29 cellular contexts compared by ENCODE assay signal in genomic region chr7:19066109-19066508, GRCh38. TPM values are rescaled to one million over a fixed set of nuclear protein-coding genes. Genes with fewer than 3 reads are reported as not detected.
DNase-seq lines count a peak whose midpoint lies in the region; ATAC-seq, FAIRE-seq and TF ChIP-seq lines count a peak whose summit lies in the region.
"Had no signal": no experiment of that assay in that cellular context is flagged by ENCODE, and none has a peak within 500 bp of the region (broad histone marks: within the 10 kb centered on the region; RNA-seq: fewer than 3 reads in every experiment).

No MANE protein-coding gene starts in this region.

- H3K36me3 ChIP-seq in adipocyte (ENCODE audit: control insufficient read depth, insufficient read depth, low read length, severe bottlenecking) (no peaks in the 10 kb centered on the region), esophagus squamous epithelium (no peaks in the 10 kb centered on the region)

- FAIRE-seq in A204.1 (lab: Jason Lieb, UNC): peak; percentile 66
- FAIRE-seq: GM19239, K562 had no signal

- no peak for ATAC-seq in GM21447 (IDR thresholded peaks at IDR 0.05; ENCODE audit: unreplicated experiment)
- no peak for ATAC-seq in HG02981 (IDR thresholded peaks at IDR 0.05; ENCODE audit: unreplicated experiment)
- ATAC-seq: GM23338, K562, Panc1 had no signal

- H3K4me1 Mint-ChIP-seq in HFFc6 (ENCODE audit: low read depth): peaks cover 21% of the 10 kb centered on the region
- H3K4me1 Mint-ChIP-seq: CD8-positive, alpha-beta memory T cell had no signal

- no peak overlapping the region for H3K27ac ChIP-seq in esophagus squamous epithelium
- H3K27ac ChIP-seq: 22Rv1, C4-2B had no signal

- no peaks in the 10 kb centered on the region for H3K9me3 Mint-ChIP-seq in HFFc6
- H3K9me3 Mint-ChIP-seq: GM23338 had no signal

- H3K36me3 Mint-ChIP-seq in HFFc6 (ENCODE audit: low read depth): no peaks in the 10 kb centered on the region
- H3K36me3 Mint-ChIP-seq: CD8-positive, alpha-beta memory T cell had no signal

- 31 to 49% methylated on average over 2 of the region's 2 CpGs for WGBS in esophagus squamous epithelium, 2 donors

- H3K9me3 ChIP-seq in adipocyte (ENCODE audit: control insufficient read depth, low read length) (no peaks in the 10 kb centered on the region), esophagus squamous epithelium (no peaks in the 10 kb centered on the region)

- H3K27me3 Mint-ChIP-seq in HFFc6 (ENCODE audit: insufficient read depth): no peaks in the 10 kb centered on the region
- H3K27me3 Mint-ChIP-seq: CD8-positive, alpha-beta memory T cell had no signal

- no peak overlapping the region for H3K4me3 Mint-ChIP-seq in HFFc6
- H3K4me3 Mint-ChIP-seq: CD8-positive, alpha-beta memory T cell; GM23338 had no signal

- no peaks in the 10 kb centered on the region for H3K27me3 ChIP-seq in adipocyte (replicated peaks; ENCODE audit: control insufficient read depth, insufficient read depth, low read length)
- no peaks in the 10 kb centered on the region for H3K27me3 ChIP-seq in esophagus squamous epithelium

- TF ChIP-seq POLR2A in esophagus squamous epithelium (IDR thresholded peaks at IDR 0.05): no peak

- H3K4me1 ChIP-seq in adipocyte (ENCODE audit: control insufficient read depth, insufficient read depth, low read length) (peaks cover 7% of the 10 kb centered on the region), esophagus squamous epithelium (no peaks in the 10 kb centered on the region)

- DNase-seq in HFFc6: no peak
- peak; percentile 17 for DNase-seq in adipocyte (ENCODE audit: low read depth)
- DNase-seq in iris pigment epithelial cell (ENCODE audit: low read depth): peak; percentile 18
- DNase-seq in esophagus squamous epithelium (lab: John Stamatoyannopoulos, UW): no peak
- DNase-seq in middle frontal gyrus (ENCODE audit: extremely low spot score, low spot score): no peak
- DNase-seq: AML-193; Calu3; CD8-positive, alpha-beta memory T cell; DMS153; GDM1; HCEC 1CT; MM.1S; NCI-H1092; NCI-H1436; NCI-H187 treated with DMSO at 0.1 percent for 48 hours; NCI-H2107; NCI-H510A; NCI-H748 treated with DMSO at 0.1 percent for 48 hours; NK-92 treated with Interleukin-12 subunit alpha and Interleukin-12 subunit beta, amount 100 ng/mL, for 24 hours; SIG-M5 had no signal

- intact Hi-C loops in esophagus squamous epithelium (cut with DNase I): no loop called here

- TF ChIP-seq CTCF in HFFc6 (IDR thresholded peaks at IDR 0.05) (no peak), esophagus squamous epithelium (IDR thresholded peaks at IDR 0.05) (no peak)

- H3K4me3 ChIP-seq in adipocyte (ENCODE audit: low read length) (no peak overlapping the region), esophagus squamous epithelium (no peak overlapping the region)
- H3K4me3 ChIP-seq: GM23338, K562 had no signal

- H3K9ac ChIP-seq in adipocyte (ENCODE audit: low read length): no peak overlapping the region

- H3K27ac Mint-ChIP-seq in HFFc6: peak overlapping the region; percentile 29; the same call in 1 of the 2 replicates
- H3K27ac Mint-ChIP-seq: CD8-positive, alpha-beta memory T cell; GM23338 had no signal

RNA-seq across cellular contexts. Expression of gene TWIST1, which starts 51.3 kb away (rescaled TPM):
- total RNA-seq in HFFc6 (2021; fragmentation: NEBNext Ultra II Directional; extraction: Animal tissue kit (Norgen Biotek cat#: 25700)): 10 to 100 TPM; 37.7 to 47.8 (median 46.9) TPM
- 10 to 100 TPM in 1 of 4 donors, 1 to 10 TPM in 2, not detected in 1; 2.5 to 20.0 (median 8.0) TPM for total RNA-seq in esophagus squamous epithelium

Comparison
In these comparisons a context has a peak if more than half of its experiments do, and no peak if none do; other contexts are left out.
1. DNase-seq: peak in adipocyte (single experiment) and iris pigment epithelial cell (single experiment); none in HFFc6 (single experiment), esophagus squamous epithelium (single experiment) and middle frontal gyrus (single experiment).